Comparison of ENCODE assay signal across 9 cellular contexts in genomic region chr12:54304187-54304810, GRCh38. TPM values are rescaled to one million over a fixed set of nuclear protein-coding genes. Genes with fewer than 3 reads are reported as not detected.
DNase-seq lines count a peak whose midpoint lies in the region; ATAC-seq and TF ChIP-seq lines count a peak whose summit lies in the region.
"Had no signal": no experiment of that assay in that cellular context is flagged by ENCODE, and none has a peak within 500 bp of the region (broad histone marks: within the 10 kb centered on the region; RNA-seq: fewer than 3 reads in every experiment).

No MANE protein-coding gene starts in this region.

- H3K4me3 Mint-ChIP-seq in H9, result no peak overlapping the region

- DNase-seq in H9 (peak; percentile 65), Peyer's patch (peak; percentile 57 to 81 (median 78)), foreskin keratinocyte (no peak), prostate gland (ENCODE audit: low spot score) (peak; percentile 27), NCI-H2029 treated with DMSO at 0.1 percent for 48 hours (lab: John Stamatoyannopoulos, UW) (no peak)
- DNase-seq in activated effector memory CD4-positive, alpha-beta T cell treated with anti-CD3 and anti-CD28 coated beads, Interleukin-2, amount 50 U/mL, for 16 hours, result no peak
- no peak for DNase-seq in activated T-cell treated with anti-CD3 and anti-CD28 coated beads, Interleukin-2, amount 50 U/mL, for 48 hours

- H3K4me1 ChIP-seq in H9 (ENCODE audit: insufficient read depth, low read length) (peaks cover 11% of the 10 kb centered on the region; the same call in 1 of the 2 replicates), Peyer's patch (peaks cover 0 to 19% (median 9%) of the 10 kb centered on the region in 4 donors), foreskin keratinocyte (peaks cover 12% of the 10 kb centered on the region), prostate gland (replicated peaks) (no peaks in the 10 kb centered on the region)

- H2BK5ac ChIP-seq in H9 (ENCODE audit: insufficient read length, low read length), result no peak overlapping the region

- H2AK5ac ChIP-seq in H9 (ENCODE audit: insufficient read length, low read length), result no peak overlapping the region

- peaks cover 6% of the 10 kb centered on the region for H3K23me2 ChIP-seq in H9 (ENCODE audit: insufficient read length, low read depth, low read length, poor library complexity, severe bottlenecking)

- H4K20me1 ChIP-seq in H9 (ENCODE audit: control insufficient read depth, insufficient read depth, insufficient read length), result no peaks in the 10 kb centered on the region

- H4K91ac ChIP-seq in H9 (ENCODE audit: insufficient read length, low read depth, low read length), result no peak overlapping the region

- peak; percentile 8 for ATAC-seq in foreskin keratinocyte
- ATAC-seq in HG02642 (IDR thresholded peaks at IDR 0.05; ENCODE audit: poor library complexity, unreplicated experiment), result no peak

- WGBS in H9 (ENCODE audit: extremely low coverage, insufficient read length, low lambda C conversion rate), result no CpG with 5 or more reads among the region's 12 CpGs
- 24% methylated on average over 12 of the region's 12 CpGs for WGBS in prostate gland

- H2AFZ ChIP-seq in H9 (ENCODE audit: low read length), result no peak overlapping the region

- no peak overlapping the region for H2BK120ac ChIP-seq in H9 (ENCODE audit: low read depth, low read length, poor library complexity, severe bottlenecking)

- intact Hi-C loops in prostate gland (cut with DNase I), result no loop called here

- no peaks in the 10 kb centered on the region for H3K9me3 Mint-ChIP-seq in H9

- no peak overlapping the region for H3K18ac ChIP-seq in H9 (ENCODE audit: insufficient read length, low read depth, low read length)

- no peak overlapping the region for H3K4me2 ChIP-seq in H9 (ENCODE audit: insufficient read depth, insufficient read length, low read length)

- H3K36me3 Mint-ChIP-seq in H9 (ENCODE audit: insufficient read depth in 1 of 3, low read depth in 3 of 3), result no peaks in the 10 kb centered on the region

- H3K4me3 ChIP-seq in Peyer's patch (no peak overlapping the region), prostate gland (no peak overlapping the region)
- H3K4me3 ChIP-seq: cardiac muscle cell had no signal

- TF ChIP-seq CTCF in H9 (conservative IDR thresholded peaks at IDR 0.05) (no peak), Peyer's patch (IDR thresholded peaks at IDR 0.05) (no peak), foreskin keratinocyte (conservative IDR thresholded peaks at IDR 0.05) (no peak), prostate gland (IDR thresholded peaks at IDR 0.05) (no peak)

- H3K9me3 ChIP-seq in H9 (ENCODE audit: control insufficient read depth, low read depth, low read length) (no peaks in the 10 kb centered on the region), Peyer's patch (no peaks in the 10 kb centered on the region), prostate gland (no peaks in the 10 kb centered on the region)

- no peak overlapping the region for H2BK20ac ChIP-seq in H9 (ENCODE audit: low read depth, low read length, poor library complexity, severe bottlenecking)

- H3K27ac ChIP-seq in H9 (ENCODE audit: insufficient read length, low read depth, low read length) (no peak overlapping the region), Peyer's patch (no peak overlapping the region), foreskin keratinocyte (no peak overlapping the region), prostate gland (no peak overlapping the region)
- H3K27ac ChIP-seq: cardiac muscle cell had no signal

- H3K36me3 ChIP-seq in Peyer's patch (no peaks in the 10 kb centered on the region), prostate gland (no peaks in the 10 kb centered on the region)
- H3K36me3 ChIP-seq: cardiac muscle cell had no signal

- H3K79me1 ChIP-seq in H9 (ENCODE audit: insufficient read depth, low read depth, low read length, poor library complexity, severe bottlenecking), result no peaks in the 10 kb centered on the region

- H3K27me3 Mint-ChIP-seq in H9 (ENCODE audit: low read depth), result peaks cover 24% of the 10 kb centered on the region

- H4K5ac ChIP-seq in H9 (ENCODE audit: insufficient read length, low read depth, low read length), result no peak overlapping the region

- no peak overlapping the region for H3K23ac ChIP-seq in H9 (ENCODE audit: insufficient read length, low read depth, low read length)

- H4K8ac ChIP-seq in H9 (replicated peaks; ENCODE audit: insufficient read length, low read depth, low read length), result no peak overlapping the region

- peaks cover 7% of the 10 kb centered on the region; the same call in 1 of the 2 replicates for H3K27me3 ChIP-seq in H9 (ENCODE audit: insufficient read depth, low read length)
- no peaks in the 10 kb centered on the region for H3K27me3 ChIP-seq in Peyer's patch
- peaks cover 7% of the 10 kb centered on the region for H3K27me3 ChIP-seq in foreskin keratinocyte
- no peaks in the 10 kb centered on the region for H3K27me3 ChIP-seq in prostate gland (replicated peaks; ENCODE audit: insufficient read depth)
- H3K27me3 ChIP-seq: cardiac muscle cell had no signal

- H3K4ac ChIP-seq in H9 (ENCODE audit: low read depth, low read length), result no peak overlapping the region

- no peak for TF ChIP-seq POLR2A in Peyer's patch (IDR thresholded peaks at IDR 0.05)
- no peak for TF ChIP-seq POLR2A in prostate gland (IDR thresholded peaks at IDR 0.05)

- H3K79me2 ChIP-seq in H9 (ENCODE audit: insufficient read depth, low read length), result no peaks in the 10 kb centered on the region

- no peak overlapping the region for H3K9ac ChIP-seq in H9 (ENCODE audit: extremely low read depth, insufficient read length, low read length)

- H2BK15ac ChIP-seq in H9 (ENCODE audit: low read depth, low read length), result no peak overlapping the region

- no peak overlapping the region for H3T11ph ChIP-seq in H9 (ENCODE audit: low read length)

- H3K4me1 Mint-ChIP-seq in H9, result peaks cover 54 to 62% of the 10 kb centered on the region in 2 experiments

- no peak overlapping the region for H3K56ac ChIP-seq in H9 (ENCODE audit: insufficient read length, low read depth, low read length)

- no peak overlapping the region for H2BK12ac ChIP-seq in H9 (ENCODE audit: insufficient read length, low read depth, low read length)

- no peak overlapping the region for H3K14ac ChIP-seq in H9 (ENCODE audit: insufficient read depth, low read length)

- no peak overlapping the region for H3K27ac Mint-ChIP-seq in H9

RNA-seq across cellular contexts. Expression of gene NFE2, which starts 3.5 kb away (rescaled TPM):
- total RNA-seq in H9 (2021), result 1.2 and 1.5 TPM in 2 replicates
- total RNA-seq in Peyer's patch, result not detected
- 0.07 and 0.14 TPM in 2 replicates for total RNA-seq in foreskin keratinocyte
- polyA plus RNA-seq in foreskin keratinocyte, result 0.07 TPM in 2 replicates
- 1 to 10 TPM in 1 of 2 donors, not detected in 1; 1.1 TPM for total RNA-seq in prostate gland

RNA-seq across cellular contexts. Expression of gene COPZ1, which starts 20.6 kb away (rescaled TPM):
- total RNA-seq in H9 (2021), result 104 TPM in 2 replicates
- total RNA-seq in Peyer's patch, result 10 to 100 TPM; 42.4 to 66.9 (median 54.2) TPM
- total RNA-seq in foreskin keratinocyte, result 116 and 134 TPM in 2 replicates
- 140 and 149 TPM in 2 replicates for polyA plus RNA-seq in foreskin keratinocyte
- total RNA-seq in prostate gland, result 100 to 1,000 TPM in 1 of 2 donors, 10 to 100 TPM in 1; 83.1 to 192 TPM

RNA-seq across cellular contexts. Expression of gene HNRNPA1, which starts 23.8 kb away (rescaled TPM):
- 3,193 and 3,242 TPM in 2 replicates for total RNA-seq in H9 (2021)
- total RNA-seq in Peyer's patch, result 100 to 1,000 TPM; 198 to 703 (median 254) TPM
- 812 and 1,049 TPM in 2 replicates for total RNA-seq in foreskin keratinocyte
- polyA plus RNA-seq in foreskin keratinocyte, result 1,089 and 1,295 TPM in 2 replicates
- total RNA-seq in prostate gland, result 100 to 1,000 TPM; 419 to 726 TPM

RNA-seq across cellular contexts. Expression of gene CBX5, which starts 24.4 kb away (rescaled TPM):
- total RNA-seq in H9 (2021) (204 and 206 TPM in 2 replicates), Peyer's patch (10 to 100 TPM; 14.9 to 33.0 (median 20.4) TPM), foreskin keratinocyte (67.9 and 70.7 TPM in 2 replicates), prostate gland (10 to 100 TPM; 49.9 to 52.8 TPM)
- 20.5 and 24.4 TPM in 2 replicates for polyA plus RNA-seq in foreskin keratinocyte

RNA-seq across cellular contexts. Expression of gene GPR84, which starts 60.0 kb away (rescaled TPM):
- total RNA-seq in H9 (2021) (not detected in 2 replicates), Peyer's patch (not detected), foreskin keratinocyte (0.07 and 0.10 TPM in 2 replicates), prostate gland (under 1 TPM in 1 of 2 donors, not detected in 1; 0.97 TPM)
- 0.07 TPM in 2 replicates for polyA plus RNA-seq in foreskin keratinocyte
- polyA plus RNA-seq: cardiac muscle cell had no signal

Comparison
In these comparisons a context has a peak if more than half of its experiments do, and no peak if none do; other contexts are left out.
1. DNase-seq: peak in H9 (single experiment), Peyer's patch (3 of 3) and prostate gland (single experiment); none in foreskin keratinocyte (0 of 2), activated effector memory CD4-positive, alpha-beta T cell treated with anti-CD3 and anti-CD28 coated beads, Interleukin-2, amount 50 U/mL, for 16 hours (single experiment), NCI-H2029 treated with DMSO at 0.1 percent for 48 hours (single experiment) and activated T-cell treated with anti-CD3 and anti-CD28 coated beads, Interleukin-2, amount 50 U/mL, for 48 hours (0 of 2).